In the genomic region with DNA sequence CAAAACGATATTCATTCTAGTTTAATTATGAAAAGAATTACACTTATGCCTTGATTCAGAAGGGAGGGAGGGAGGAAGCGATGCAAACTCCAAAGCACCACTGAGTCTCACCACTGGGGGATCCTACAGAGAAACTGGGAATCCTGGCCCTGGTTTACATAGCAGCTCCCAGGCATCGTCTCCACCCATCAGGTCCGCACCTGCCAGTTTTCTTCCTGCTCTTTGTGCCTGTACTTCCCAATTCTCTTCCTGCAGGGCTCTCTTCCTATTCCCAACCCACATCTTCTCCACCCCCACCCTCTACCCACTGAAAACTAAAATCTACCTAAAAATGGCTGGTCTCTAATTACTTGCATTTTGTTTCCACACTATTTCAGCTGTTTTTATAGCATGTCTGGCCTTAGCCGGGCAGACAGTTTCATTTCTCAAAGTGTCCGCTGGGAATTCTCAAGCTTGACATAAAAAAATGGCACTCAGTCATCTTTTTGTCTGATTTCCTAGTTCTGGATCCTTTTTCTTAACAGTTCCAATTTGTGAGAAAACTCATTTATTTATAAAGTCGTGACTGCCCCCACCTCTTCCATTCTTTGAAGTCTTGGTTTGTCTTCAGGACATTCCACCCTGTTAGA, we compare ENCODE assay signal across 7 cellular contexts. TPM values are rescaled to one million over a fixed set of nuclear protein-coding genes. Genes with fewer than 3 reads are reported as not detected.
DNase-seq lines count a peak whose midpoint lies in the region; ATAC-seq and TF ChIP-seq lines count a peak whose summit lies in the region.

No MANE protein-coding gene starts in this region.

- POLR2A ChIA-PET in naive thymus-derived CD4-positive, alpha-beta T cell (lab: Charles Lee) = interaction anchor here (0.7 to 3.6 kb wide), 9 partner anchors 8 to 287 kb away, joined by 3 to 25 read pairs (median 4); no protein-coding TSS in a partner anchor

- peaks cover 74% of the 10 kb centered on the region for H3K4me1 Mint-ChIP-seq in central memory CD8-positive, alpha-beta T cell
- H3K4me1 Mint-ChIP-seq in naive thymus-derived CD4-positive, alpha-beta T cell = peaks cover 47 to 81% (median 70%) of the 10 kb centered on the region in 7 donors

- intact Hi-C loops in naive thymus-derived CD4-positive, alpha-beta T cell (cut with micrococcal nuclease) = loop anchor here (5.0 to 10.0 kb wide), 5 partner anchors 300 to 1738 kb away; partner anchors contain the start of genes G3BP1 (in 1 of the 2), GRPEL2 (in 1 of the 2), SLC36A1 (in 1 of the 2) and TCOF1 (in 1 of the 2)

- no peaks in the 10 kb centered on the region for H3K27me3 Mint-ChIP-seq in central memory CD8-positive, alpha-beta T cell
- no peaks in the 10 kb centered on the region for H3K27me3 Mint-ChIP-seq in naive thymus-derived CD4-positive, alpha-beta T cell

- H3K4me1 ChIP-seq in naive thymus-derived CD4-positive, alpha-beta T cell (ENCODE audit: control insufficient read depth in 2 of 2, insufficient read depth in 2 of 2, low read length in 2 of 2) = peaks cover 45 to 72% of the 10 kb centered on the region in 2 donors

- H3K4me3 ChIP-seq in GM06990 (replicated peaks; ENCODE audit: low read depth, low read length) = peak overlapping the region; percentile 85
- peak overlapping the region; percentile 92 for H3K4me3 ChIP-seq in NB4 (ENCODE audit: low read depth, low read length)
- peak overlapping the region; percentile 86 for H3K4me3 ChIP-seq in naive thymus-derived CD4-positive, alpha-beta T cell (ENCODE audit: low read length)
- no peak overlapping the region for H3K4me3 ChIP-seq in MG63

- no peak for TF ChIP-seq POLR2A in NB4 (IDR thresholded peaks at IDR 0.05; ENCODE audit: extremely low read depth, insufficient read length)

- peak overlapping the region; percentile 86 for H3K27ac Mint-ChIP-seq in central memory CD8-positive, alpha-beta T cell (ENCODE audit: low read depth)
- H3K27ac Mint-ChIP-seq in naive thymus-derived CD4-positive, alpha-beta T cell = peak overlapping the region; percentile 59 to 91 (median 82)

- no peak for DNase-seq in GM06990 (ENCODE audit: extremely low read depth, insufficient read length)
- DNase-seq in NB4 (ENCODE audit: low read depth) = peak; percentile 32
- DNase-seq in central memory CD8-positive, alpha-beta T cell (ENCODE audit: low spot score in 2 of 2) = no peak
- no peak for DNase-seq in naive thymus-derived CD4-positive, alpha-beta T cell
- DNase-seq in MG63 = no peak

- TF ChIP-seq CTCF in GM06990 (IDR thresholded peaks at IDR 0.05; ENCODE audit: insufficient read depth, low read length, poor library complexity, severe bottlenecking) (peak; percentile 11), NB4 (IDR thresholded peaks at IDR 0.05; ENCODE audit: low read depth, low read length) (no peak)

- peak overlapping the region; percentile 96 for H3K27ac ChIP-seq in naive thymus-derived CD4-positive, alpha-beta T cell (ENCODE audit: low read depth, low read length)

- ATAC-seq in central memory CD8-positive, alpha-beta T cell (replicated peaks; ENCODE audit: extremely low read depth, poor library complexity, severe bottlenecking) = no peak
- no peak for ATAC-seq in naive thymus-derived CD4-positive, alpha-beta T cell
- no peak for ATAC-seq in GM19395 (IDR thresholded peaks at IDR 0.05; ENCODE audit: unreplicated experiment)
- no peak for ATAC-seq in GM18511 (IDR thresholded peaks at IDR 0.05; ENCODE audit: unreplicated experiment)

- H3K36me3 Mint-ChIP-seq in central memory CD8-positive, alpha-beta T cell (ENCODE audit: insufficient read depth) = peaks cover 40% of the 10 kb centered on the region
- H3K36me3 Mint-ChIP-seq in naive thymus-derived CD4-positive, alpha-beta T cell = peaks cover 0 to 28% (median 8%) of the 10 kb centered on the region in 5 donors

- H3K9me3 ChIP-seq in naive thymus-derived CD4-positive, alpha-beta T cell (ENCODE audit: control insufficient read depth in 2 of 3, low read length in 3 of 3) = no peaks in the 10 kb centered on the region
- no peaks in the 10 kb centered on the region for H3K9me3 ChIP-seq in MG63

- H3K27me3 ChIP-seq in GM06990 (replicated peaks; ENCODE audit: control insufficient read depth, insufficient read depth, low read length) = no peaks in the 10 kb centered on the region
- no peaks in the 10 kb centered on the region for H3K27me3 ChIP-seq in naive thymus-derived CD4-positive, alpha-beta T cell (ENCODE audit: control insufficient read depth in 2 of 2, insufficient read depth in 2 of 2, low read length in 2 of 2)
- no peaks in the 10 kb centered on the region for H3K27me3 ChIP-seq in MG63

- peak overlapping the region; percentile 62 for H3K4me3 Mint-ChIP-seq in central memory CD8-positive, alpha-beta T cell
- H3K4me3 Mint-ChIP-seq in naive thymus-derived CD4-positive, alpha-beta T cell = peak overlapping the region; percentile 47 to 92 (median 80)

- CTCF ChIA-PET in naive thymus-derived CD4-positive, alpha-beta T cell (lab: Charles Lee) = interaction anchor here (0.6 to 1.7 kb wide), 6 partner anchors 11 to 82 kb away, joined by 3 to 9 read pairs (median 4); no protein-coding TSS in a partner anchor

- H3K36me3 ChIP-seq in GM06990 (ENCODE audit: control insufficient read depth, insufficient read depth, low read length) (peaks cover 6% of the 10 kb centered on the region), MG63 (peaks cover 14% of the 10 kb centered on the region)
- peaks cover 0 to 2% (median 0%) of the 10 kb centered on the region in 3 experiments for H3K36me3 ChIP-seq in naive thymus-derived CD4-positive, alpha-beta T cell (ENCODE audit: control insufficient read depth in 2 of 3, insufficient read depth in 3 of 3, low read length in 3 of 3)

- H3K9me3 Mint-ChIP-seq in central memory CD8-positive, alpha-beta T cell = no peaks in the 10 kb centered on the region
- no peaks in the 10 kb centered on the region for H3K9me3 Mint-ChIP-seq in naive thymus-derived CD4-positive, alpha-beta T cell

RNA-seq across cellular contexts. Expression of gene TNIP1, which starts 1.6 kb away (rescaled TPM):
- total RNA-seq in naive thymus-derived CD4-positive, alpha-beta T cell = 100 to 1,000 TPM; 124 to 234 (median 131) TPM
- polyA plus RNA-seq in naive thymus-derived CD4-positive, alpha-beta T cell = 10 to 100 TPM; 28.9 to 45.2 TPM
- total RNA-seq in MG63 (2014; rRNA removed; shearing (Covaris generic); ENCODE audit: low replicate concordance) = 74.2 and 76.6 TPM in 2 replicates
